In the genomic region with DNA sequence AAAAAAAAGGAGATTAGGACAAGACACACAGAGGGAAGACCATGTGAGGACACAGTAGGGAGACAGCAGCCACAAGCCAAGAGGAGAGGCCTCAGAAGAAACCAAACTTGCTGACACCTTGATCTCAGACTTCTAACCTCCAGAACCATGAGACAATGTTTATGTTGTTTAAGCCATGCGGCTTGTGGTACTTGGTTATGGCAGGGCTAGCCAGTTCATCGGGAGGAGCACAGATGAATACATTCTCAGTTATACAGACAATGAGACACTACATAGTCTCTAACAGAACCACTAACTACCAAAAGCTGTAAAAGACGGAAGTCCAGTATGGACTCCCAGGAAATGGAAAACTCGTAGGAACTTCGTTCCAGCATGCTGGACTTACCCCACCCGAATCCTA, we compare ENCODE assay signal across 30 cellular contexts.
"Had no signal": no experiment of that assay in that cellular context is flagged by ENCODE, and none has a peak within 500 bp of the region (broad histone marks: within the 10 kb centered on the region; RNA-seq: fewer than 3 reads in every experiment).

No MANE protein-coding gene starts in this region.

- H3K4me1 Mint-ChIP-seq: naive B cell; natural killer cell; stimulated activated memory B cell treated with anti-CD40 and anti-IgM and Interleukin-4, amounts not matched to agents 10 μg/mL and 1 μg/mL and 100 μg/mL, for 72 hours; stimulated activated naive CD8-positive, alpha-beta T cell treated with anti-CD3 and anti-CD28 coated beads, Interleukin-15, amount 100 ng/mL, for 72 hours had no signal

- ATAC-seq: left colon; left lung; lower lobe of right lung; natural killer cell; right lobe of liver; stimulated activated memory B cell treated with anti-CD40 and anti-IgM and Interleukin-4, amounts not matched to agents 10 μg/mL and 1 μg/mL and 100 μg/mL, for 72 hours; stimulated activated naive CD8-positive, alpha-beta T cell treated with anti-CD3 and anti-CD28 coated beads, Interleukin-15, amount 100 ng/mL, for 72 hours had no signal

- H3K27ac Mint-ChIP-seq: mesothelial cell of epicardium; natural killer cell; nephron progenitor cell; neural progenitor cell; progenitor cell of endocrine pancreas; stimulated activated memory B cell treated with anti-CD40 and anti-IgM and Interleukin-4, amounts not matched to agents 10 μg/mL and 1 μg/mL and 100 μg/mL, for 72 hours; stimulated activated naive CD8-positive, alpha-beta T cell treated with anti-CD3 and anti-CD28 coated beads, Interleukin-15, amount 100 ng/mL, for 72 hours had no signal

- H3K27me3 ChIP-seq: left lung, neural progenitor cell, right atrium auricular region, right lobe of liver, testis, thyroid gland, transverse colon, upper lobe of left lung, vagina had no signal

- H3K36me3 Mint-ChIP-seq: mesothelial cell of epicardium; naive B cell; natural killer cell; neural progenitor cell; stimulated activated memory B cell treated with anti-CD40 and anti-IgM and Interleukin-4, amounts not matched to agents 10 μg/mL and 1 μg/mL and 100 μg/mL, for 72 hours had no signal

- H2AFZ ChIP-seq: neural progenitor cell, parathyroid adenoma had no signal

- H3K4me3 Mint-ChIP-seq: mesothelial cell of epicardium; naive B cell; natural killer cell; nephron progenitor cell; neural progenitor cell; stimulated activated memory B cell treated with anti-CD40 and anti-IgM and Interleukin-4, amounts not matched to agents 10 μg/mL and 1 μg/mL and 100 μg/mL, for 72 hours; stimulated activated naive CD8-positive, alpha-beta T cell treated with anti-CD3 and anti-CD28 coated beads, Interleukin-15, amount 100 ng/mL, for 72 hours had no signal

- H3K36me3 ChIP-seq: neural progenitor cell, right atrium auricular region, thyroid gland, transverse colon, vagina had no signal

- H3K4me2 ChIP-seq: neural progenitor cell, smooth muscle cell had no signal

- FAIRE-seq: keratinocyte had no signal

- H3K9me3 ChIP-seq: left lung, lower lobe of right lung, right atrium auricular region, right lobe of liver, testis, thyroid gland, transverse colon, upper lobe of left lung, vagina had no signal

- H3K9ac ChIP-seq: neural progenitor cell, parathyroid adenoma had no signal

- H3K27ac ChIP-seq: left lung, lower lobe of right lung, neural progenitor cell, parathyroid adenoma, right atrium auricular region, right lobe of liver, testis, thyroid gland, transverse colon, upper lobe of left lung, vagina had no signal

- DNase-seq: hippocampal formation; kidney glomerular epithelial cell; left colon; left lung; lower lobe of right lung; mammary epithelial cell; mesendoderm; naive B cell; natural killer cell; nephron progenitor cell; right lobe of liver; stimulated activated CD4-positive, alpha-beta T cell treated with anti-CD3 and anti-CD28 coated beads, Interleukin-1b, Interleukin-23, amount 100 ng/mL, for 48 hours; stimulated activated CD4-positive, alpha-beta T cell treated with anti-CD3 and anti-CD28 coated beads, Interleukin-2, amount 100 ng/mL, for 48 hours; stimulated activated CD4-positive, alpha-beta T cell treated with anti-CD3 and anti-CD28 coated beads, Interleukin-4, amount 100 ng/mL, for 4 hours; stimulated activated CD8-positive, alpha-beta memory T cell treated with anti-CD3 and anti-CD28 coated beads, Interleukin-4, amount 100 ng/mL, for 48 hours; stimulated activated naive CD4-positive, alpha-beta T cell treated with Interleukin-2 at 50 U/mL for 16 hours; stimulated activated naive CD8-positive, alpha-beta T cell treated with anti-CD3 and anti-CD28 coated beads, Interleukin-15, amount 100 ng/mL, for 72 hours; testis; thyroid gland; transverse colon; upper lobe of left lung had no signal

- H3K79me2 ChIP-seq: parathyroid adenoma had no signal

- H3K4me3 ChIP-seq: left lung, lower lobe of right lung, neural progenitor cell, right atrium auricular region, right lobe of liver, smooth muscle cell, testis, thyroid gland, transverse colon, upper lobe of left lung, vagina had no signal

- H3K4me1 ChIP-seq: left lung, lower lobe of right lung, right lobe of liver, testis, upper lobe of left lung, vagina had no signal

- H3K9me3 Mint-ChIP-seq: mesothelial cell of epicardium; naive B cell; natural killer cell; nephron progenitor cell; neural progenitor cell; stimulated activated memory B cell treated with anti-CD40 and anti-IgM and Interleukin-4, amounts not matched to agents 10 μg/mL and 1 μg/mL and 100 μg/mL, for 72 hours; stimulated activated naive CD8-positive, alpha-beta T cell treated with anti-CD3 and anti-CD28 coated beads, Interleukin-15, amount 100 ng/mL, for 72 hours had no signal

- H3K27me3 Mint-ChIP-seq: naive B cell; stimulated activated memory B cell treated with anti-CD40 and anti-IgM and Interleukin-4, amounts not matched to agents 10 μg/mL and 1 μg/mL and 100 μg/mL, for 72 hours had no signal
